ENCODE assay signal across 33 cellular contexts in the genomic region with DNA sequence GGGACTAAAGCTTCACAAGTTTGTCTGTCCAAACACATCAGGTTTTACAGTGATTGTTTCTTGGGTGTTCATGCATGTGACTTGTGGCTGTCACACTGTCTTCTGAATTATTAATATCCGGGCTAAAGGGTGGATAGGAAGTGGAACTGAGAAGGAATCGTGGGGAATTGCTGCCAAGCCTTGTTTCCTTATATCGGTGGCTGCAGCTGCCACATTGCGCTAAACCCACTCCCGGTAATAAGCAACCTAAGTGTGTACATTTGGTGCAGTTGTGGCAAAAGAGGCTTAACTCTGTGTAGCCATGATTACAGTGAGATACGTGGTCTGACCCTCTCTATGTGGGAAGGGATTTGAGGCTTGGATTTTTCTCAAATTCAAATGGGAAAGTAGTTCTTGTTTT. TPM values are rescaled to one million over a fixed set of nuclear protein-coding genes. Genes with fewer than 3 reads are reported as not detected.
A peak's percentile ranks its signal among the peaks of the same experiment; 100 is the strongest.
DNase-seq lines count a peak whose midpoint lies in the region; ATAC-seq and TF ChIP-seq lines count a peak whose summit lies in the region.
"Had no signal": no experiment of that assay in that cellular context is flagged by ENCODE, and none has a peak within 500 bp of the region (broad histone marks: within the 10 kb centered on the region; RNA-seq: fewer than 3 reads in every experiment).

No MANE protein-coding gene starts in this region.

- no peaks in the 10 kb centered on the region for H3K27me3 ChIP-seq in SJCRH30
- no peaks in the 10 kb centered on the region for H3K27me3 ChIP-seq in fibroblast of lung (ENCODE audit: control insufficient read depth, insufficient read depth, low read length)
- no peaks in the 10 kb centered on the region for H3K27me3 ChIP-seq in skeletal muscle satellite cell (ENCODE audit: control insufficient read depth, insufficient read depth, low read length)
- H3K27me3 ChIP-seq in Caco-2 (replicated peaks; ENCODE audit: control insufficient read depth, insufficient read depth, low read length), result no peaks in the 10 kb centered on the region
- H3K27me3 ChIP-seq: foreskin keratinocyte, Peyer's patch, right lobe of liver had no signal

- peaks cover 27% of the 10 kb centered on the region for H3K4me1 Mint-ChIP-seq in Caco-2 (ENCODE audit: low read depth, unreplicated experiment)

- ATAC-seq in GM21619 (IDR thresholded peaks at IDR 0.05; ENCODE audit: unreplicated experiment) (no peak), GM21515 (IDR thresholded peaks at IDR 0.05; ENCODE audit: unreplicated experiment) (no peak)
- ATAC-seq: activated T-helper 17 cell treated with anti-CD3 and anti-CD28 coated beads, Interleukin-2, amount 50 U/mL, for 72 hours; foreskin keratinocyte; right lobe of liver; T-cell had no signal

- no peak overlapping the region for H3K4me3 Mint-ChIP-seq in Caco-2 (ENCODE audit: unreplicated experiment)
- H3K4me3 Mint-ChIP-seq: activated CD4-positive, alpha-beta memory T cell treated with anti-CD3 and anti-CD28 coated beads, Interleukin-2, amount 10 ng/mL, durations not matched to agents 7 days and 5 days; activated naive CD4-positive, alpha-beta T cell treated with anti-CD3 and anti-CD28 coated beads, Interleukin-2, amount 50 U/mL, for 24 hours; activated T-helper 17 cell treated with anti-CD3 and anti-CD28 coated beads, Interleukin-2, amount 50 U/mL, for 72 hours; CD4-positive, alpha-beta T cell; neural crest cell; T-cell had no signal

- H3K27me3 Mint-ChIP-seq in Caco-2 (ENCODE audit: insufficient read depth, unreplicated experiment), result no peaks in the 10 kb centered on the region
- H3K27me3 Mint-ChIP-seq: activated naive CD4-positive, alpha-beta T cell treated with anti-CD3 and anti-CD28 coated beads, Interleukin-2, amount 50 U/mL, for 24 hours; activated T-helper 17 cell treated with anti-CD3 and anti-CD28 coated beads, Interleukin-2, amount 50 U/mL, for 72 hours; CD4-positive, alpha-beta T cell; T-cell had no signal

- H3K36me3 ChIP-seq in SJCRH30 (peaks cover 10% of the 10 kb centered on the region; the same call in 1 of the 2 replicates), fibroblast of lung (ENCODE audit: control insufficient read depth, insufficient read depth, low read length) (no peaks in the 10 kb centered on the region), skeletal muscle satellite cell (ENCODE audit: insufficient read depth, low read length) (peaks cover 17% of the 10 kb centered on the region), Caco-2 (ENCODE audit: control insufficient read depth, insufficient read depth, low read length) (no peaks in the 10 kb centered on the region)
- H3K36me3 ChIP-seq: Peyer's patch, right lobe of liver, thoracic aorta had no signal

- H3K4me1 ChIP-seq in SJCRH30, result peaks cover 75% of the 10 kb centered on the region
- peaks cover 33% of the 10 kb centered on the region for H3K4me1 ChIP-seq in fibroblast of lung (ENCODE audit: control insufficient read depth, extremely low read depth, insufficient read depth, low read length)
- peaks cover 80% of the 10 kb centered on the region for H3K4me1 ChIP-seq in skeletal muscle satellite cell (ENCODE audit: control insufficient read depth, insufficient read depth, low read length)
- H3K4me1 ChIP-seq in Caco-2, result peaks cover 24% of the 10 kb centered on the region

- peak overlapping the region; percentile 44 for H3K27ac ChIP-seq in SJCRH30
- H3K27ac ChIP-seq in fibroblast of lung (ENCODE audit: insufficient read depth, low read length), result peak overlapping the region; percentile 24
- H3K27ac ChIP-seq: foreskin keratinocyte, HL-60, right lobe of liver, thoracic aorta had no signal

- H3K36me3 Mint-ChIP-seq in Caco-2 (ENCODE audit: insufficient read depth, unreplicated experiment), result peaks cover 12% of the 10 kb centered on the region
- H3K36me3 Mint-ChIP-seq: T-cell had no signal

- CTCF ChIA-PET in Caco-2 (lab: Charles Lee), result no interaction called here

- no TSS peak for BruUV-seq in Caco-2 (replicated peaks; lab: Mats Ljungman, UMichigan)

- H3K4me2 ChIP-seq in fibroblast of lung (ENCODE audit: extremely low read depth, insufficient read depth, low read length), result no peak overlapping the region
- H3K4me2 ChIP-seq in skeletal muscle satellite cell (ENCODE audit: low read length), result peak overlapping the region; percentile 12

- no peak overlapping the region for H3K27ac Mint-ChIP-seq in Caco-2 (ENCODE audit: unreplicated experiment)
- H3K27ac Mint-ChIP-seq: activated CD4-positive, alpha-beta memory T cell treated with anti-CD3 and anti-CD28 coated beads, Interleukin-2, amount 10 ng/mL, durations not matched to agents 7 days and 5 days; activated naive CD4-positive, alpha-beta T cell treated with anti-CD3 and anti-CD28 coated beads, Interleukin-2, amount 50 U/mL, for 24 hours; activated T-helper 17 cell treated with anti-CD3 and anti-CD28 coated beads, Interleukin-2, amount 50 U/mL, for 72 hours; CD4-positive, alpha-beta T cell; T-cell had no signal

- peak; percentile 18 for DNase-seq in NCI-H2029 (lab: John Stamatoyannopoulos, UW)
- no peak for DNase-seq in NCI-H2029 treated with DMSO at 0.1 percent for 48 hours (lab: John Stamatoyannopoulos, UW)
- peak; percentile 84 to 95 for DNase-seq in SJCRH30
- no peak for DNase-seq in fibroblast of lung (ENCODE audit: low read depth in 2 of 2)
- DNase-seq in Caco-2, result no peak
- DNase-seq: 8988T; activated CD4-positive, alpha-beta memory T cell treated with anti-CD3 and anti-CD28 coated beads, Interleukin-2, amount 10 ng/mL, durations not matched to agents 7 days and 5 days; activated CD4-positive, CD25-positive, alpha-beta regulatory T cell treated with anti-CD3 and anti-CD28 coated beads, Interleukin-2, amount 50 U/mL, for 72 hours; activated CD8-positive, alpha-beta memory T cell treated with anti-CD3 and anti-CD28 coated beads, Interleukin-2, amount 50 U/mL, for 48 hours; amygdala; CD4-positive, alpha-beta T cell; DMS153; effector memory CD4-positive, alpha-beta T cell; erythroblast; foreskin keratinocyte; NCI-H1436 treated with DMSO at 0.1 percent for 48 hours; NCI-H510A; Peyer's patch; posterior cingulate gyrus; right lobe of liver; SIG-M5; stimulated activated CD4-positive, alpha-beta T cell treated with anti-CD3 and anti-CD28 coated beads, Interleukin-15, amount 100 ng/mL, for 24 hours; stimulated activated naive CD4-positive, alpha-beta T cell treated with Interleukin-2 at 50 U/mL for 16 hours; T-cell had no signal

- H3K4me3 ChIP-seq in SJCRH30 (no peak overlapping the region), fibroblast of lung (replicated peaks in 1 of 4; ENCODE audit: control extremely low read depth in 1 of 4, insufficient read depth in 1 of 4, low read depth in 3 of 4, low read length in 4 of 4) (no peak overlapping the region), skeletal muscle satellite cell (ENCODE audit: low read length) (no peak overlapping the region), Caco-2 (ENCODE audit: low read depth, low read length) (no peak overlapping the region)
- H3K4me3 ChIP-seq: lung, Peyer's patch, right lobe of liver, thoracic aorta had no signal

- no peaks in the 10 kb centered on the region for H4K20me1 ChIP-seq in fibroblast of lung (ENCODE audit: control insufficient read depth, extremely low read depth, insufficient read depth, low read length)

- POLR2A ChIA-PET in Caco-2 (lab: Charles Lee), result no interaction called here

- peaks cover 8% of the 10 kb centered on the region for H3K9me3 Mint-ChIP-seq in Caco-2 (ENCODE audit: unreplicated experiment)
- H3K9me3 Mint-ChIP-seq: activated CD4-positive, alpha-beta memory T cell treated with anti-CD3 and anti-CD28 coated beads, Interleukin-2, amount 10 ng/mL, durations not matched to agents 7 days and 5 days; activated naive CD4-positive, alpha-beta T cell treated with anti-CD3 and anti-CD28 coated beads, Interleukin-2, amount 50 U/mL, for 24 hours; activated T-helper 17 cell treated with anti-CD3 and anti-CD28 coated beads, Interleukin-2, amount 50 U/mL, for 72 hours; CD4-positive, alpha-beta T cell; neural crest cell; T-cell had no signal

- intact Hi-C loops in Caco-2 (cut with micrococcal nuclease; ENCODE audit: unreplicated experiment), result no loop called here

- TF ChIP-seq CTCF in fibroblast of lung (conservative IDR thresholded peaks at IDR 0.05 in 1 of 2, IDR thresholded peaks at IDR 0.05 in 1 of 2; ENCODE audit: low read depth in 1 of 2, low read length in 2 of 2) (no peak), Caco-2 (IDR thresholded peaks at IDR 0.05; ENCODE audit: insufficient read depth in 1 of 2, low read depth in 1 of 2, low read length in 1 of 2, severe bottlenecking in 1 of 2, unreplicated experiment in 1 of 2) (no peak)

- H3K9ac ChIP-seq in fibroblast of lung (ENCODE audit: insufficient read depth, low read length), result no peak overlapping the region
- peak overlapping the region; percentile 5 for H3K9ac ChIP-seq in skeletal muscle satellite cell (ENCODE audit: low read depth, low read length)

- peaks cover 84% of the 10 kb centered on the region for H3K79me2 ChIP-seq in fibroblast of lung (ENCODE audit: control insufficient read depth, insufficient read depth, low read length)

- H2AFZ ChIP-seq in fibroblast of lung (ENCODE audit: low read length), result no peak overlapping the region

- H3K9me3 ChIP-seq in SJCRH30 (replicated peaks) (no peaks in the 10 kb centered on the region), fibroblast of lung (ENCODE audit: control insufficient read depth, insufficient read depth, low read depth, low read length) (no peaks in the 10 kb centered on the region), skeletal muscle satellite cell (replicated peaks; ENCODE audit: low read length) (no peaks in the 10 kb centered on the region), Caco-2 (no peaks in the 10 kb centered on the region)
- H3K9me3 ChIP-seq: Peyer's patch, right lobe of liver, thoracic aorta had no signal

RNA-seq across cellular contexts. Expression of gene SEPTIN11, which starts 30.7 kb away (rescaled TPM):
- total RNA-seq in SJCRH30 (2014; rRNA removed; shearing (Covaris generic)), result 281 and 294 TPM in 2 replicates
- total RNA-seq in fibroblast of lung (293 and 688 TPM in 2 replicates), Caco-2 (2022) (119 and 127 TPM in 2 replicates)
- polyA plus RNA-seq in fibroblast of lung, result 521 and 1,286 TPM in 2 replicates
- 255 and 662 TPM in 2 replicates for polyA plus RNA-seq in fibroblast of lung (2012)
- 89.2 and 208 TPM in 2 replicates for polyA minus RNA-seq in fibroblast of lung (ENCODE audit: low replicate concordance)
- 107 and 109 TPM in 2 replicates for total RNA-seq in skeletal muscle satellite cell (2012; rRNA removed)

Comparison
In these comparisons a context has a peak if more than half of its experiments do, and no peak if none do; other contexts are left out.
1. DNase-seq: peak in NCI-H2029 (single experiment) and SJCRH30 (2 of 2); none in NCI-H2029 treated with DMSO at 0.1 percent for 48 hours (single experiment), fibroblast of lung (0 of 2) and Caco-2 (0 of 2).